1 cellular context compared by ENCODE assay signal in genomic region chrX:20514358-20514757, GRCh38.
TF ChIP-seq lines count a peak whose summit lies in the region.

No MANE protein-coding gene starts in this region.

TF ChIP-seq in HEK293, 187 proteins besides CTCF, POLR2A, EP300 and RAD21 (continued from another document):
- TF ChIP-seq ZBTB11 (tag by site-specific recombination; conservative IDR thresholded peaks at IDR 0.05; ENCODE audit: low read depth) (no peak), KLF1 (tag by site-specific recombination; IDR thresholded peaks at IDR 0.05) (no peak), ZNF433 (tag by site-specific recombination; IDR thresholded peaks at IDR 0.05; ENCODE audit: low read depth) (no peak), ZNF23 (tag by site-specific recombination; IDR thresholded peaks at IDR 0.05; ENCODE audit: borderline replicate concordance) (no peak), ZNF335 (tag by site-specific recombination; conservative IDR thresholded peaks at IDR 0.05) (no peak), ZNF404 (tag by site-specific recombination; IDR thresholded peaks at IDR 0.05) (no peak), ZNF660 (tag by site-specific recombination; IDR thresholded peaks at IDR 0.05) (no peak), ZNF354C (tag by site-specific recombination; IDR thresholded peaks at IDR 0.05; ENCODE audit: borderline replicate concordance, low read depth) (no peak), ZNF169 (tag by site-specific recombination; IDR thresholded peaks at IDR 0.05) (no peak), ZNF19 (tag by site-specific recombination; IDR thresholded peaks at IDR 0.05; ENCODE audit: low read depth) (no peak), ZNF658 (tag by site-specific recombination; IDR thresholded peaks at IDR 0.05) (no peak), ZFHX2 (tag by site-specific recombination; conservative IDR thresholded peaks at IDR 0.05) (peak; percentile 84), ZNF626 (tag by site-specific recombination; IDR thresholded peaks at IDR 0.05) (no peak), ZNF510 (tag by site-specific recombination; IDR thresholded peaks at IDR 0.05; ENCODE audit: insufficient replicate concordance) (no peak), ZIC2 (tag by site-specific recombination; IDR thresholded peaks at IDR 0.05) (no peak), ZFP41 (tag by site-specific recombination; IDR thresholded peaks at IDR 0.05; ENCODE audit: borderline replicate concordance) (no peak), ZNF629 (tag by site-specific recombination; IDR thresholded peaks at IDR 0.05) (peak; percentile 55)
- TF ChIP-seq, protein P1, sequence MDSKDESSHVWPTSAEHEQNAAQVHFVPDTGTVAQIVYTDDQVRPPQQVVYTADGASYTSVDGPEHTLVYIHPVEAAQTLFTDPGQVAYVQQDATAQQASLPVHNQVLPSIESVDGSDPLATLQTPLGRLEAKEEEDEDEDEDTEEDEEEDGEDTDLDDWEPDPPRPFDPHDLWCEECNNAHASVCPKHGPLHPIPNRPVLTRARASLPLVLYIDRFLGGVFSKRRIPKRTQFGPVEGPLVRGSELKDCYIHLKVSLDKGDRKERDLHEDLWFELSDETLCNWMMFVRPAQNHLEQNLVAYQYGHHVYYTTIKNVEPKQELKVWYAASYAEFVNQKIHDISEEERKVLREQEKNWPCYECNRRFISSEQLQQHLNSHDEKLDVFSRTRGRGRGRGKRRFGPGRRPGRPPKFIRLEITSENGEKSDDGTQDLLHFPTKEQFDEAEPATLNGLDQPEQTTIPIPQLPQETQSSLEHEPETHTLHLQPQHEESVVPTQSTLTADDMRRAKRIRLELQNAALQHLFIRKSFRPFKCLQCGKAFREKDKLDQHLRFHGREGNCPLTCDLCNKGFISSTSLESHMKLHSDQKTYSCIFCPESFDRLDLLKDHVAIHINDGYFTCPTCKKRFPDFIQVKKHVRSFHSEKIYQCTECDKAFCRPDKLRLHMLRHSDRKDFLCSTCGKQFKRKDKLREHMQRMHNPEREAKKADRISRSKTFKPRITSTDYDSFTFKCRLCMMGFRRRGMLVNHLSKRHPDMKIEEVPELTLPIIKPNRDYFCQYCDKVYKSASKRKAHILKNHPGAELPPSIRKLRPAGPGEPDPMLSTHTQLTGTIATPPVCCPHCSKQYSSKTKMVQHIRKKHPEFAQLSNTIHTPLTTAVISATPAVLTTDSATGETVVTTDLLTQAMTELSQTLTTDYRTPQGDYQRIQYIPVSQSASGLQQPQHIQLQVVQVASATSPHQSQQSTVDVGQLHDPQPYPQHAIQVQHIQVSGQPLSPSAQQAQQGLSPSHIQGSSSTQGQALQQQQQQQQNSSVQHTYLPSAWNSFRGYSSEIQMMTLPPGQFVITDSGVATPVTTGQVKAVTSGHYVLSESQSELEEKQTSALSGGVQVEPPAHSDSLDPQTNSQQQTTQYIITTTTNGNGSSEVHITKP (tag by site-specific recombination; IDR thresholded peaks at IDR 0.05): no peak
- TF ChIP-seq, protein P2, sequence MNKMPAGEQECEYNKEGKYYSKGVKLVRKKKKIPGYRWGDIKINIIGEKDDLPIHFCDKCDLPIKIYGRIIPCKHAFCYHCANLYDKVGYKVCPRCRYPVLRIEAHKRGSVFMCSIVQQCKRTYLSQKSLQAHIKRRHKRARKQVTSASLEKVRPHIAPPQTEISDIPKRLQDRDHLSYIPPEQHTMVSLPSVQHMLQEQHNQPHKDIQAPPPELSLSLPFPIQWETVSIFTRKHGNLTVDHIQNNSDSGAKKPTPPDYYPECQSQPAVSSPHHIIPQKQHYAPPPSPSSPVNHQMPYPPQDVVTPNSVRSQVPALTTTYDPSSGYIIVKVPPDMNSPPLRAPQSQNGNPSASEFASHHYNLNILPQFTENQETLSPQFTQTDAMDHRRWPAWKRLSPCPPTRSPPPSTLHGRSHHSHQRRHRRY (tag by site-specific recombination; IDR thresholded peaks at IDR 0.05): no peak
TF ChIP-seq in HEK293: peak in this region for 10.
